1 cellular context compared by ENCODE assay signal in genomic region chr16:28824548-28824973, GRCh38.
TF ChIP-seq lines count a peak whose summit lies in the region.

No MANE protein-coding gene starts in this region.

TF ChIP-seq in GM23338, 12 proteins besides CTCF, POLR2A, EP300 and RAD21 (continued from another document):
- TF ChIP-seq REST (IDR thresholded peaks at IDR 0.05; ENCODE audit: unreplicated experiment): no peak
